In the genomic region with DNA sequence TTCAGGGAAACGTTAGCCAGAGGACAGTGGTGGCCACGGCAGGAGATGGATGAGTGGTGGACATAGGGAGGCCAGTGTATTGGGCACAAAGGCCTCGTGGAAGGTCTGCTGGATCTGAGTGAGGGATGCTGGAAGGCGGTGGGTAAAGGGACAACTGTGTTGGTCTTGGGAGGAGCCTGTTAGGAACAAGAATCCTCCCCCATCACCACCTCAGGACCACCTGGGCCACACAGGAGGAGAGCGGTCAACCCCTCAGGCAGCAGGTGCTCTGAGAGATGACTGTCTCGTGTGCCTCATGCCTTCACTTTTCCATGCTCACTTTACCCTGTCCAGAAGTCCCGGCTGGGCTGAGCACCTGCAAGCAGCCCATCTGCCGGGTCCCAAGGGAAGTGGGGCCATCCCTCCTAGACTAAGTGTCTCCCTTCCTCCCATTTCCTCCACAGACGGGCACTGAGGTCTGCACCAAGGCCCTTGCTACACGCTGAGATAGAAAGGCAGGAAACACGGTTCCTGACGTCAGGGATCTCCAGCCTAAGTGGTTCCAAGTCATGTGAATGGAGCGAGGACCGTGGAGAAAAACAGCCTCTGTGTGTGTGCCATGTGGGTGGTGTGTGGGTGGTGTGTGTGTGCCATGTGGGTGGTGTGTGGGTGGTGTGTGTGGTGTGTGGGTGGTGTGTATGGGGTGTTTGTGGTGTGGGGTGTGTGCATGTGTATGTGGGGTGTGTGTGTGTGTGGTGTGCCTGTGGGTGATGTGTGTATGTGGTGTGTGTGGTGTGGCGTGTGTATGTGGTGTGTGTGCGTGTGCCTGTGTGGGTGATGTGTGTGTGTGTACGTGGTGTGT, we compare ENCODE assay signal across 16 cellular contexts. TPM values are rescaled to one million over a fixed set of nuclear protein-coding genes. Genes with fewer than 3 reads are reported as not detected.
DNase-seq lines count a peak whose midpoint lies in the region; ATAC-seq and TF ChIP-seq lines count a peak whose summit lies in the region.
"Had no signal": no experiment of that assay in that cellular context is flagged by ENCODE, and none has a peak within 500 bp of the region (broad histone marks: within the 10 kb centered on the region; RNA-seq: fewer than 3 reads in every experiment).

No MANE protein-coding gene starts in this region.

- H3K27me3 Mint-ChIP-seq in activated B cell treated with CpG ODN at 0.5 μM for 24 hours (no peaks in the 10 kb centered on the region), mesothelial cell of epicardium (ENCODE audit: low read depth) (no peaks in the 10 kb centered on the region)

- H3K27ac Mint-ChIP-seq in activated B cell treated with CpG ODN at 0.5 μM for 24 hours (peak overlapping the region; percentile 50), mesothelial cell of epicardium (no peak overlapping the region)

- H3K4me1 ChIP-seq in hepatocyte (ENCODE audit: insufficient read depth): peaks cover 42% of the 10 kb centered on the region
- peaks cover 7 to 47% (median 17%) of the 10 kb centered on the region in 6 donors for H3K4me1 ChIP-seq in spleen

- ATAC-seq in activated B cell treated with CpG ODN at 0.5 μM for 24 hours (ENCODE audit: low read depth) (peak; percentile 27), HG02798 (IDR thresholded peaks at IDR 0.05; ENCODE audit: poor library complexity, unreplicated experiment) (no peak)

- H3K4me1 Mint-ChIP-seq in activated B cell treated with CpG ODN at 0.5 μM for 24 hours (peaks cover 26% of the 10 kb centered on the region), mesothelial cell of epicardium (peaks cover 8% of the 10 kb centered on the region)

- POLR2A ChIA-PET in activated B cell treated with CpG ODN at 0.5 μM for 24 hours (lab: Charles Lee): no interaction called here

- H3K9me3 ChIP-seq in hepatocyte (ENCODE audit: low read depth): no peaks in the 10 kb centered on the region
- H3K9me3 ChIP-seq in spleen: no peaks in the 10 kb centered on the region

- TF ChIP-seq CTCF in activated B cell treated with CpG ODN at 0.5 μM for 24 hours (IDR thresholded peaks at IDR 0.05) (no peak), hepatocyte (IDR thresholded peaks at IDR 0.05; ENCODE audit: poor library complexity) (no peak), spleen (IDR thresholded peaks at IDR 0.05 in 8 of 11, conservative IDR thresholded peaks at IDR 0.05 in 3 of 11) (no peak), mesothelial cell of epicardium (IDR thresholded peaks at IDR 0.05; ENCODE audit: unreplicated experiment) (no peak)

- H3K9me3 Mint-ChIP-seq in activated B cell treated with CpG ODN at 0.5 μM for 24 hours (no peaks in the 10 kb centered on the region), mesothelial cell of epicardium (no peaks in the 10 kb centered on the region)
- H3K9me3 Mint-ChIP-seq: immature natural killer cell had no signal

- H3K36me3 ChIP-seq in hepatocyte (replicated peaks; ENCODE audit: insufficient read depth, low read depth): no peaks in the 10 kb centered on the region
- no peaks in the 10 kb centered on the region for H3K36me3 ChIP-seq in spleen

- no peak overlapping the region for H2AFZ ChIP-seq in hepatocyte

- H3K4me3 Mint-ChIP-seq in activated B cell treated with CpG ODN at 0.5 μM for 24 hours: no peak overlapping the region
- no peak overlapping the region for H3K4me3 Mint-ChIP-seq in mesothelial cell of epicardium
- H3K4me3 Mint-ChIP-seq: immature natural killer cell had no signal

- DNase-seq in NCI-H2171 treated with DMSO at 0.1 percent for 48 hours (lab: John Stamatoyannopoulos, UW): peak; percentile 16
- no peak for DNase-seq in NCI-H2171 (lab: John Stamatoyannopoulos, UW)
- DNase-seq in activated B cell treated with CpG ODN at 0.5 μM for 24 hours: no peak
- DNase-seq in hepatocyte (ENCODE audit: low spot score): no peak
- peak; percentile 66 for DNase-seq in spleen
- no peak for DNase-seq in NCI-H1092 (lab: John Stamatoyannopoulos, UW)
- DNase-seq in mesothelial cell of epicardium (ENCODE audit: low spot score in 2 of 2, unreplicated experiment in 2 of 2): no peak
- DNase-seq: 8988T; activated CD4-positive, alpha-beta T cell treated with anti-CD3 and anti-CD28 coated beads for 48 hours; activated T-cell treated with anti-CD3 and anti-CD28 coated beads, Interleukin-2, amount 50 U/mL, for 48 hours; GDM1; immature natural killer cell; KG1; NCI-H1417 treated with DMSO at 0.1 percent for 48 hours; NCI-H510A treated with DMSO at 0.1 percent for 48 hours had no signal

- no peak for TF ChIP-seq POLR2A in spleen (IDR thresholded peaks at IDR 0.05)

- intact Hi-C loops in activated B cell treated with CpG ODN at 0.5 μM for 24 hours (cut with micrococcal nuclease) (no loop called here), spleen (cut with DNase I; ENCODE audit: low total_unique reads) (no loop called here)

- H3K4me3 ChIP-seq in hepatocyte (no peak overlapping the region), spleen (no peak overlapping the region)

- no peaks in the 10 kb centered on the region for H3K27me3 ChIP-seq in hepatocyte
- H3K27me3 ChIP-seq in spleen (replicated peaks in 1 of 7): no peaks in the 10 kb centered on the region

- H3K9me2 ChIP-seq in hepatocyte (replicated peaks; ENCODE audit: insufficient read depth): no peaks in the 10 kb centered on the region

- H3K27ac ChIP-seq in hepatocyte: peak overlapping the region; percentile 96
- H3K27ac ChIP-seq in spleen: no peak overlapping the region

- no peak overlapping the region for H3K4me2 ChIP-seq in hepatocyte

- H3K79me2 ChIP-seq in hepatocyte: no peaks in the 10 kb centered on the region

- H4K20me1 ChIP-seq in hepatocyte (ENCODE audit: insufficient read depth, poor library complexity, severe bottlenecking): no peaks in the 10 kb centered on the region

- CTCF ChIA-PET in activated B cell treated with CpG ODN at 0.5 μM for 24 hours (lab: Charles Lee): interaction anchor here (1.5 kb wide), 1 partner anchor 13 kb away, joined by 4 read pairs; no protein-coding TSS in a partner anchor

- 89% methylated on average over 15 of the region's 17 CpGs for WGBS in hepatocyte (ENCODE audit: low lambda C conversion rate, missing lambda C conversion rate)
- WGBS in spleen, 5 donors: 63 to 70% (median 65%) methylated on average over 15 to 17 of the region's 17 CpGs

- H3K36me3 Mint-ChIP-seq in activated B cell treated with CpG ODN at 0.5 μM for 24 hours (ENCODE audit: low read depth) (peaks cover 3% of the 10 kb centered on the region), mesothelial cell of epicardium (no peaks in the 10 kb centered on the region)
- H3K36me3 Mint-ChIP-seq: immature natural killer cell had no signal

RNA-seq across cellular contexts. Expression of a gene that starts 47.8 kb away (rescaled TPM):
- total RNA-seq in activated B cell treated with CpG ODN at 0.5 μM for 24 hours (721 and 762 TPM in 2 replicates), hepatocyte (610 and 637 TPM in 2 replicates), spleen (100 to 1,000 TPM; 112 to 336 (median 238) TPM), mesothelial cell of epicardium (141 to 153 TPM (median 144 TPM) in 3 replicates)
- polyA plus RNA-seq in hepatocyte (521 and 544 TPM in 2 replicates), spleen (100 to 1,000 TPM; 372 to 381 (median 377) TPM)

Comparison
In these comparisons a context has a peak if more than half of its experiments do, and no peak if none do; other contexts are left out.
1. DNase-seq: peak in NCI-H2171 treated with DMSO at 0.1 percent for 48 hours (single experiment) and spleen (single experiment); none in NCI-H2171 (single experiment), activated B cell treated with CpG ODN at 0.5 μM for 24 hours (single experiment), hepatocyte (single experiment), NCI-H1092 (single experiment) and mesothelial cell of epicardium (0 of 2).